In genomic region chr6:125888989-125889656, GRCh38 we compare ENCODE assay signal across 8 cellular contexts.
A peak's percentile ranks its signal among the peaks of the same experiment; 100 is the strongest.
DNase-seq lines count a peak whose midpoint lies in the region; ATAC-seq, FAIRE-seq and TF ChIP-seq lines count a peak whose summit lies in the region.

No MANE protein-coding gene starts in this region.

- H3K4me1 Mint-ChIP-seq in CD4-positive, alpha-beta T cell (ENCODE audit: low read depth), result no peaks in the 10 kb centered on the region

- no peak for DNase-seq in CD4-positive, alpha-beta T cell
- DNase-seq in activated CD4-positive, alpha-beta T cell treated with anti-CD3 and anti-CD28 coated beads, Interleukin-2, amount 50 U/mL, for 1 hour, result peak; percentile 3
- DNase-seq in kidney tubule cell (ENCODE audit: low spot score) (peak; percentile 75), HTR-8/SVneo (ENCODE audit: insufficient read length, low spot score) (no peak), right cardiac atrium (no peak)

- intact Hi-C loops in CD4-positive, alpha-beta T cell (cut with DNase I, micrococcal nuclease), result loop anchor here in 1 of 2 experiments (5.0 kb wide), 1 partner anchor 92 kb away; no protein-coding TSS in a partner anchor
- intact Hi-C loops in right cardiac atrium (cut with DNase I), result no loop called here

- no peaks in the 10 kb centered on the region for H3K4me1 ChIP-seq in right cardiac atrium (ENCODE audit: control insufficient read depth, insufficient read depth, low read length)

- H3K27ac Mint-ChIP-seq in CD4-positive, alpha-beta T cell, result no peak overlapping the region

- POLR2A ChIA-PET in CD4-positive, alpha-beta T cell (lab: Charles Lee), result no interaction called here

- no peak overlapping the region for H3K27ac ChIP-seq in CD4-positive, alpha-beta T cell (ENCODE audit: low read depth, low read length)
- no peak overlapping the region for H3K27ac ChIP-seq in right cardiac atrium (ENCODE audit: low read length)

- 78% methylated on average over 8 of the region's 8 CpGs for WGBS in right cardiac atrium

- H3K27me3 Mint-ChIP-seq in CD4-positive, alpha-beta T cell, result no peaks in the 10 kb centered on the region

- H3K27me3 ChIP-seq in CD4-positive, alpha-beta T cell (ENCODE audit: control insufficient read depth, insufficient read depth, low read length), result no peaks in the 10 kb centered on the region
- no peaks in the 10 kb centered on the region for H3K27me3 ChIP-seq in right cardiac atrium (ENCODE audit: control insufficient read depth, insufficient read depth)

- TF ChIP-seq CTCF in CD4-positive, alpha-beta T cell (IDR thresholded peaks at IDR 0.05), result peak; percentile 38

- H3K4me3 ChIP-seq in right cardiac atrium (ENCODE audit: low read length), result no peak overlapping the region

- CTCF ChIA-PET in CD4-positive, alpha-beta T cell (lab: Charles Lee), result interaction anchor here (0.9 to 1.7 kb wide), 2 partner anchors 68 to 108 kb away, joined by 3 to 5 read pairs; no protein-coding TSS in a partner anchor

- H3K9me3 Mint-ChIP-seq in CD4-positive, alpha-beta T cell, result no peaks in the 10 kb centered on the region

- FAIRE-seq in HTR-8/SVneo (lab: Jason Lieb, UNC), result no peak

- H3K36me3 Mint-ChIP-seq in CD4-positive, alpha-beta T cell (ENCODE audit: low read depth), result peaks cover 76% of the 10 kb centered on the region

- ATAC-seq in CD4-positive, alpha-beta T cell (ENCODE audit: poor library complexity), result peak; percentile 34
- peak; percentile 47 for ATAC-seq in HG03354 (IDR thresholded peaks at IDR 0.05; ENCODE audit: poor library complexity, severe bottlenecking, unreplicated experiment)
- ATAC-seq in HG02623 (IDR thresholded peaks at IDR 0.05; ENCODE audit: unreplicated experiment), result no peak
- ATAC-seq in right cardiac atrium, result no peak
- no peak for ATAC-seq in HG02885 (IDR thresholded peaks at IDR 0.05; ENCODE audit: poor library complexity, unreplicated experiment)

- no peak overlapping the region for H3K4me3 Mint-ChIP-seq in CD4-positive, alpha-beta T cell

- H3K9me3 ChIP-seq in CD4-positive, alpha-beta T cell (ENCODE audit: control insufficient read depth, low read length), result no peaks in the 10 kb centered on the region
- no peaks in the 10 kb centered on the region for H3K9me3 ChIP-seq in right cardiac atrium (ENCODE audit: control insufficient read depth, low read length)

Comparison
In these comparisons a context has a peak if more than half of its experiments do, and no peak if none do; other contexts are left out.
1. ATAC-seq: peak in CD4-positive, alpha-beta T cell (single experiment) and HG03354 (single experiment); none in HG02623 (single experiment), right cardiac atrium (0 of 2) and HG02885 (single experiment).
2. DNase-seq: peak in activated CD4-positive, alpha-beta T cell treated with anti-CD3 and anti-CD28 coated beads, Interleukin-2, amount 50 U/mL, for 1 hour (single experiment) and kidney tubule cell (single experiment); none in CD4-positive, alpha-beta T cell (0 of 10), HTR-8/SVneo (single experiment) and right cardiac atrium (0 of 3).